ENCODE assay signal across 9 cellular contexts in the genomic region with DNA sequence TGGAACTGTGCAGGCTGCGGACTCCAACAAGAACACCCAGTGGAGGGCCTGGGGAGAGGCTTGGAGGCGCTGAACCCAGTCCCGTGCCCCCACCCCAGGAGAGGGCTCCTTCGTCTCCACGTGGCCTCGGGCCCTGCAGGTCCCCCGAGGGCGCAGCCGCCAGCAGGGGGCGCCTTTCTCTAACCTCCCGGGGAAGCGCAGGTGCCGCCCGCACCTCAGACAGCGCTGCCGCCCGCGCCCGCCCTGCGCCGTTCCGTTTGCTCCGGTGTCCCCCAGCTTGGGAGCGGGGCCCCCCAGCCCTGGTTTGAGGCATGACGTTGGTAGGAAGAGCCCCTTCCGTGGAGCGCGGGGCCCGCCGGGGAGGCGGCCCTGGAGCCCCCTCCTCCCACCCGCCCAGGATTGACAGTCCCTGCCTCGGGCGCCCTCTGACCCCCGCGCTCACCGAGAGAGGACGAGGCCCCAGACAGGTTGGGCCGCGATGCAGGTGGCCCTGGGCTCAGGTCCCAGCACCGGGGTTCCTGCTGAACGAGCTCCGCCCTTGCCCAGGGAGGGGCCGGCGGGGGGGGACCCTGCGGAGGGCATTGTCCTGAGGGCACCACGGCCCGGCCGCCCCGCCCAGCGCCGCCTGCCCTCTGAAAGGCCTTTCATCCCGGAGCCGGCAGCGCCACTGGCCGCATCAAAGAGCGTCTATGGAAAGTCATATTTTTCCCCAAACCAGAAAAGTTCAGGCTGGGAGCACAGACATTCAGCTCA. TPM values are rescaled to one million over a fixed set of nuclear protein-coding genes. Genes with fewer than 3 reads are reported as not detected.
DNase-seq lines count a peak whose midpoint lies in the region; ATAC-seq, FAIRE-seq and TF ChIP-seq lines count a peak whose summit lies in the region.
"Had no signal": no experiment of that assay in that cellular context is flagged by ENCODE, and none has a peak within 500 bp of the region (broad histone marks: within the 10 kb centered on the region; RNA-seq: fewer than 3 reads in every experiment).

No MANE protein-coding gene starts in this region.

- H2BK5ac ChIP-seq in H1 (ENCODE audit: low read depth, low read length): no peak overlapping the region

- no peak overlapping the region for H4K5ac ChIP-seq in H1 (ENCODE audit: insufficient read length, low read depth, low read length)

- no peak overlapping the region for H3K9ac ChIP-seq in H1 (replicated peaks in 1 of 4; ENCODE audit: extremely low read depth in 1 of 4, low read depth in 3 of 4, low read length in 3 of 4)

- H3K27ac Mint-ChIP-seq in mesothelial cell of epicardium: peak overlapping the region; percentile 81

- no peak overlapping the region for H2BK120ac ChIP-seq in H1 (replicated peaks; ENCODE audit: low read depth, low read length)

- DNase-seq in DMS53 (lab: John Stamatoyannopoulos, UW): peak; percentile 56
- no peak for DNase-seq in DMS53 treated with DMSO at 0.1 percent for 48 hours (lab: John Stamatoyannopoulos, UW; ENCODE audit: unreplicated experiment)
- DNase-seq in NCI-H460 (ENCODE audit: extremely low read depth, low read depth): peak; percentile 62
- peak; percentile 62 to 98 (median 96) for DNase-seq in activated CD8-positive, alpha-beta memory T cell treated with anti-CD3 and anti-CD28 coated beads for 48 hours (ENCODE audit: low read depth in 2 of 3, low spot score in 2 of 3)
- DNase-seq in H1 (ENCODE audit: low read depth in 1 of 2, low spot score in 2 of 2): peak; percentile 36 to 98
- peak; percentile 86 to 94 for DNase-seq in mesothelial cell of epicardium (ENCODE audit: low spot score in 2 of 2, unreplicated experiment in 2 of 2)
- DNase-seq in stimulated activated CD8-positive, alpha-beta memory T cell treated with anti-CD3 and anti-CD28 coated beads, Interleukin-15, amount 100 ng/mL, for 4 hours (ENCODE audit: low read depth in 2 of 2): peak; percentile 73 to 79

- H3K36me3 ChIP-seq in H1 (ENCODE audit: control insufficient read depth in 2 of 4, insufficient read depth in 4 of 4, low read length in 3 of 4): no peaks in the 10 kb centered on the region

- peaks cover 10% of the 10 kb centered on the region for H3K27me3 Mint-ChIP-seq in mesothelial cell of epicardium (ENCODE audit: low read depth)

- no peak overlapping the region for H3K4ac ChIP-seq in H1 (replicated peaks; ENCODE audit: insufficient read length, low read depth, low read length)

- H4K20me1 ChIP-seq in H1 (replicated peaks in 1 of 2; ENCODE audit: control insufficient read depth in 1 of 2, insufficient read depth in 2 of 2, low read length in 2 of 2): peaks cover 0 to 5% of the 10 kb centered on the region in 2 experiments

- no peak for FAIRE-seq in H1 (lab: Jason Lieb, UNC)
- FAIRE-seq: A204.1 had no signal

- POLR2A ChIA-PET in H1 (lab: Charles Lee; ENCODE audit: partially characterized antibody): no interaction called here

- no peak overlapping the region for H3K14ac ChIP-seq in H1 (ENCODE audit: insufficient read length)

- no peak overlapping the region; the same call in 1 of the 2 replicates for H4K8ac ChIP-seq in H1 (ENCODE audit: extremely low read depth, insufficient read depth, low read length)

- H2BK12ac ChIP-seq in H1 (ENCODE audit: low read depth, low read length): peak overlapping the region; percentile 50; the same call in 1 of the 2 replicates

- H3K4me2 ChIP-seq in H1 (ENCODE audit: insufficient read depth in 1 of 2, low read depth in 2 of 2, low read length in 2 of 2): peak overlapping the region; percentile 2 to 74; a peak in 3 of 4 replicates

- H3K18ac ChIP-seq in H1 (ENCODE audit: extremely low read depth, low read length): no peak overlapping the region; the same call in 1 of the 2 replicates

- TF ChIP-seq CTCF in H1 (IDR thresholded peaks at IDR 0.05; ENCODE audit: control extremely low read depth in 1 of 3, insufficient read depth in 1 of 3, low read depth in 1 of 3, low read length in 3 of 3) (peak in 2 of 3 experiments; percentile 79 to 90; a peak in 3 of 4 replicates), mesothelial cell of epicardium (IDR thresholded peaks at IDR 0.05; ENCODE audit: unreplicated experiment) (peak; percentile 96)

- no peak overlapping the region for H2AK5ac ChIP-seq in H1 (ENCODE audit: low read depth, low read length)

- H3K27ac ChIP-seq in H1 (ENCODE audit: low read depth, low read length): no peak overlapping the region

- no peak for TF ChIP-seq POLR2A in H1 (IDR thresholded peaks at IDR 0.05; ENCODE audit: control extremely low read depth in 1 of 2, low read depth in 2 of 2, low read length in 2 of 2)

- H3K36me3 Mint-ChIP-seq in mesothelial cell of epicardium: no peaks in the 10 kb centered on the region

- no peak overlapping the region for H2BK20ac ChIP-seq in H1 (ENCODE audit: low read length)

- 0 out of 7 replicates have a peak, but pooled peaks cover 0 to 2% (median 0%) of the 10 kb centered on the region in 4 experiments for H3K27me3 ChIP-seq in H1 (replicated peaks in 1 of 4; ENCODE audit: control insufficient read depth in 3 of 4, extremely low read depth in 1 of 4, insufficient read depth in 3 of 4, low read length in 3 of 4)

- peaks cover 0 to 3% (median 1%) of the 10 kb centered on the region in 4 experiments; a peak in 1 of 7 replicates for H3K4me1 ChIP-seq in H1 (replicated peaks in 1 of 4; ENCODE audit: control insufficient read depth in 3 of 4, insufficient read depth in 4 of 4, low read length in 3 of 4)

- H4K91ac ChIP-seq in H1 (replicated peaks; ENCODE audit: insufficient read length, low read length): no peak overlapping the region

- TF ChIP-seq RAD21 in H1 (IDR thresholded peaks at IDR 0.05 in 1 of 2, conservative IDR thresholded peaks at IDR 0.05 in 1 of 2; ENCODE audit: low read depth in 2 of 2, low read length in 2 of 2): peak; percentile 83 to 85

- no peaks in the 10 kb centered on the region for H3K79me2 ChIP-seq in H1 (ENCODE audit: control insufficient read depth in 1 of 2, insufficient read depth in 2 of 2, low read length in 2 of 2)

- no peak overlapping the region; the same call in 1 of the 2 replicates for H2AFZ ChIP-seq in H1 (ENCODE audit: low read length)

- no peak for TF ChIP-seq EP300 in H1 (IDR thresholded peaks at IDR 0.05; ENCODE audit: borderline replicate concordance in 1 of 2, low read depth in 2 of 2, low read length in 2 of 2)

- H3K4me3 ChIP-seq in H1 (ENCODE audit: extremely low read depth in 1 of 4, insufficient read depth in 2 of 4, low read depth in 3 of 4, low read length in 4 of 4): peak overlapping the region in 3 of 4 experiments; percentile 15 to 58 (median 17); a peak in 6 of 8 replicates

- ATAC-seq in GM19467 (IDR thresholded peaks at IDR 0.05; ENCODE audit: unreplicated experiment): no peak

- H3K9me3 ChIP-seq in H1 (ENCODE audit: insufficient read depth in 2 of 2, low read depth in 1 of 2, low read length in 1 of 2): peaks cover 5 to 6% of the 10 kb centered on the region in 2 experiments; a peak in 3 of 4 replicates

- no peak overlapping the region for H3K56ac ChIP-seq in H1 (replicated peaks; ENCODE audit: insufficient read length, low read depth, low read length)

- H3K79me1 ChIP-seq in H1 (ENCODE audit: low read depth, low read length): no peaks in the 10 kb centered on the region; the same call in none of the 2 replicates

- H3K9me3 Mint-ChIP-seq in mesothelial cell of epicardium: no peaks in the 10 kb centered on the region

- no peak overlapping the region for H2BK15ac ChIP-seq in H1 (ENCODE audit: low read length)

- H3K4me3 Mint-ChIP-seq in mesothelial cell of epicardium: peak overlapping the region; percentile 38

- H3K23ac ChIP-seq in H1 (ENCODE audit: insufficient read length): no peak overlapping the region

- CTCF ChIA-PET in H1 (lab: Charles Lee; ENCODE audit: partially characterized antibody): interaction anchor here (0.6 to 2.9 kb wide), 27 partner anchors 9 to 453 kb away, joined by 3 to 16 read pairs (median 3); partner anchors contain the start of gene FOXL3

- 11% methylated on average over 45 of the region's 57 CpGs; no CpG with 5 or more reads in 1 of the 2 experiments for WGBS in H1 (ENCODE audit: extremely low coverage in 1 of 2, insufficient coverage in 1 of 2, insufficient read length in 1 of 2, insufficient replicate concordance in 2 of 2, low coverage in 1 of 2, low lambda C conversion rate in 2 of 2, missing lambda C conversion rate in 1 of 2), 2 experiments

- H3K23me2 ChIP-seq in H1 (ENCODE audit: low read depth, low read length): 0 out of 2 replicates have a peak, but pooled peaks cover 9% of the 10 kb centered on the region

- peaks cover 34% of the 10 kb centered on the region for H3K4me1 Mint-ChIP-seq in mesothelial cell of epicardium

TF ChIP-seq in H1, 55 proteins besides CTCF, POLR2A, EP300 and RAD21 (continues in another document):
- TF ChIP-seq, protein P1, sequence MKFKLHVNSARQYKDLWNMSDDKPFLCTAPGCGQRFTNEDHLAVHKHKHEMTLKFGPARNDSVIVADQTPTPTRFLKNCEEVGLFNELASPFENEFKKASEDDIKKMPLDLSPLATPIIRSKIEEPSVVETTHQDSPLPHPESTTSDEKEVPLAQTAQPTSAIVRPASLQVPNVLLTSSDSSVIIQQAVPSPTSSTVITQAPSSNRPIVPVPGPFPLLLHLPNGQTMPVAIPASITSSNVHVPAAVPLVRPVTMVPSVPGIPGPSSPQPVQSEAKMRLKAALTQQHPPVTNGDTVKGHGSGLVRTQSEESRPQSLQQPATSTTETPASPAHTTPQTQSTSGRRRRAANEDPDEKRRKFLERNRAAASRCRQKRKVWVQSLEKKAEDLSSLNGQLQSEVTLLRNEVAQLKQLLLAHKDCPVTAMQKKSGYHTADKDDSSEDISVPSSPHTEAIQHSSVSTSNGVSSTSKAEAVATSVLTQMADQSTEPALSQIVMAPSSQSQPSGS (IDR thresholded peaks at IDR 0.05; ENCODE audit: low read length): no peak
- no peak for TF ChIP-seq JUN (IDR thresholded peaks at IDR 0.05; ENCODE audit: low read depth, low read length)
- peak; percentile 85 for TF ChIP-seq KDM4A (IDR thresholded peaks at IDR 0.05; ENCODE audit: low read depth, low read length, severe bottlenecking)
- TF ChIP-seq MAX (IDR thresholded peaks at IDR 0.05): peak; percentile 95

RNA-seq across cellular contexts. Expression of gene FOXL3, which starts 42.9 kb away (rescaled TPM):
- total RNA-seq in NCI-H460 (2014; rRNA removed; shearing (Covaris generic)): not detected in 2 replicates
- polyA plus RNA-seq in NCI-H460 (2014; cell fraction: nucleus; rRNA removed): not detected in 2 replicates
- not detected in 2 replicates for total RNA-seq in H1 (2021; fragmentation: NEBNext Ultra II Directional; extraction: Animal tissue kit (Norgen Biotek cat#: 25700))
- not detected in 2 replicates for polyA plus RNA-seq in H1 (2011; rRNA removed)
- not detected for polyA plus RNA-seq in H1 (2011; cell fraction: cytosol; rRNA removed)
- polyA plus RNA-seq in H1 (2011; cell fraction: nucleus; rRNA removed): not detected
- not detected in 4 replicates for polyA plus RNA-seq in H1 (2012, experiment 1 of 2)
- polyA plus RNA-seq in H1 (2012, experiment 2 of 2): not detected
- polyA plus RNA-seq in H1 (2013, experiment 1 of 2): not detected
- not detected for polyA plus RNA-seq in H1 (2013, experiment 2 of 2)
- not detected in 2 replicates for polyA minus RNA-seq in H1 (2011; rRNA and poly(A)+ RNA removed)
- polyA minus RNA-seq in H1 (2011; cell fraction: cytosol; rRNA and poly(A)+ RNA removed): not detected
- not detected for polyA minus RNA-seq in H1 (2011; cell fraction: nucleus; rRNA and poly(A)+ RNA removed)
- total RNA-seq in mesothelial cell of epicardium: not detected in 3 replicates
